In genomic region chr2:73970850-73971471, GRCh38 we compare ENCODE assay signal across 8 cellular contexts. TPM values are rescaled to one million over a fixed set of nuclear protein-coding genes. Genes with fewer than 3 reads are reported as not detected.
A peak's percentile ranks its signal among the peaks of the same experiment; 100 is the strongest.
DNase-seq lines count a peak whose midpoint lies in the region; ATAC-seq and TF ChIP-seq lines count a peak whose summit lies in the region.

No MANE protein-coding gene starts in this region.

- H3K4me3 ChIP-seq in SK-N-SH (ENCODE audit: low read depth in 2 of 2, low read length in 1 of 2) (no peak overlapping the region), neutrophil (ENCODE audit: low read depth in 1 of 2, low read length in 1 of 2) (peak overlapping the region; percentile 15 to 44)

- H3K27me3 ChIP-seq in SK-N-SH (ENCODE audit: insufficient read depth) (no peaks in the 10 kb centered on the region), neutrophil (no peaks in the 10 kb centered on the region)

- no peak for TF ChIP-seq EP300 in SK-N-SH (IDR thresholded peaks at IDR 0.05; ENCODE audit: borderline replicate concordance in 1 of 2, low read depth in 1 of 2, low read length in 1 of 2)

- WGBS in SK-N-SH (ENCODE audit: low lambda C conversion rate), result 80% methylated on average over 5 of the region's 7 CpGs

- no peaks in the 10 kb centered on the region for H3F3A ChIP-seq in SK-N-SH (replicated peaks; ENCODE audit: insufficient read depth)

- H3K9me3 ChIP-seq in SK-N-SH, result no peaks in the 10 kb centered on the region
- H3K9me3 ChIP-seq in neutrophil, result no peaks in the 10 kb centered on the region

- H3K36me3 ChIP-seq in SK-N-SH (replicated peaks in 1 of 2; ENCODE audit: control insufficient read depth in 1 of 2, insufficient read depth in 2 of 2, low read length in 1 of 2), result no peaks in the 10 kb centered on the region
- H3K36me3 ChIP-seq in neutrophil, result no peaks in the 10 kb centered on the region

- H3K27ac ChIP-seq in SK-N-SH (ENCODE audit: low read depth in 2 of 2, low read length in 1 of 2) (peak overlapping the region in 1 of 2 experiments; percentile 77; a peak in 3 of 4 replicates), neutrophil (peak overlapping the region; percentile 85)

- H3K9me2 ChIP-seq in SK-N-SH, result no peaks in the 10 kb centered on the region

- H3K9ac ChIP-seq in SK-N-SH, result no peak overlapping the region

- CTCF ChIA-PET in SK-N-SH (lab: Yijun Ruan, JAX), result interaction anchor here (0.6 to 1.4 kb wide), 2 partner anchors 15 to 147 kb away, joined by 3 read pairs; no protein-coding TSS in a partner anchor

- peak overlapping the region; percentile 73; the same call in 1 of the 2 replicates for H2AFZ ChIP-seq in SK-N-SH (ENCODE audit: low read depth)

- POLR2A ChIA-PET in SK-N-SH (lab: Yijun Ruan, JAX), result no interaction called here

- H3K4me1 ChIP-seq in SK-N-SH (ENCODE audit: control insufficient read depth in 1 of 2, insufficient read depth in 2 of 2, low read depth in 1 of 2, low read length in 1 of 2) (peaks cover 12 to 23% of the 10 kb centered on the region in 2 experiments), neutrophil (ENCODE audit: control insufficient read depth in 1 of 2, insufficient read depth in 1 of 2, low read depth in 1 of 2, low read length in 1 of 2) (peaks cover 63 to 66% of the 10 kb centered on the region in 2 experiments)

- no peaks in the 10 kb centered on the region for H4K20me1 ChIP-seq in SK-N-SH (ENCODE audit: insufficient read depth)

- no peak for TF ChIP-seq RAD21 in SK-N-SH (IDR thresholded peaks at IDR 0.05; ENCODE audit: low read length)

- peak overlapping the region; percentile 53; the same call in 1 of the 2 replicates for H3K4me2 ChIP-seq in SK-N-SH

- DNase-seq in CMK (ENCODE audit: low read depth), result peak; percentile 85
- DNase-seq in SK-N-SH, result peak; percentile 50
- peak; percentile 61 for DNase-seq in cerebellum (ENCODE audit: low spot score)
- no peak for DNase-seq in ureter (ENCODE audit: low spot score)
- no peak for DNase-seq in SHP77 (lab: John Stamatoyannopoulos, UW)

- TF ChIP-seq CTCF in SK-N-SH (IDR thresholded peaks at IDR 0.05) (no peak), neutrophil (IDR thresholded peaks at IDR 0.05) (no peak)

- no peaks in the 10 kb centered on the region for H3K79me2 ChIP-seq in SK-N-SH (ENCODE audit: insufficient read depth)

- ATAC-seq in GM19324 (IDR thresholded peaks at IDR 0.05; ENCODE audit: low FRiP score, unreplicated experiment) (peak; percentile 72), HG03378 (IDR thresholded peaks at IDR 0.05; ENCODE audit: unreplicated experiment) (peak; percentile 87)

TF ChIP-seq in SK-N-SH, 30 proteins besides CTCF, POLR2A, EP300 and RAD21:
- no peak for TF ChIP-seq EZH2phosphoT487 (IDR thresholded peaks at IDR 0.05; ENCODE audit: borderline replicate concordance, low read depth)
- no peak for TF ChIP-seq FOXM1 (IDR thresholded peaks at IDR 0.05; ENCODE audit: low read depth)
- TF ChIP-seq REST (IDR thresholded peaks at IDR 0.05; ENCODE audit: low read depth, low read length), result no peak
- TF ChIP-seq MAX (IDR thresholded peaks at IDR 0.05; ENCODE audit: low read depth), result 0 out of 2 replicates have a peak, but pooled peaks have one; percentile 36
- peak; percentile 70 for TF ChIP-seq NFIC (IDR thresholded peaks at IDR 0.05; ENCODE audit: borderline replicate concordance)
- TF ChIP-seq FOXJ3 (CRISPR knock-in tag; IDR thresholded peaks at IDR 0.05), result no peak
- no peak for TF ChIP-seq MEF2A (IDR thresholded peaks at IDR 0.05; ENCODE audit: borderline replicate concordance, low read depth)
- TF ChIP-seq SMC3 (IDR thresholded peaks at IDR 0.05; ENCODE audit: low read depth, low read length), result no peak
- TF ChIP-seq POLR2AphosphoS5 (IDR thresholded peaks at IDR 0.05; ENCODE audit: low read depth, low read length), result no peak
- TF ChIP-seq TAF1 (IDR thresholded peaks at IDR 0.05; ENCODE audit: borderline replicate concordance, low read depth, low read length), result no peak; the same call in 1 of the 2 replicates
- TF ChIP-seq RXRA (IDR thresholded peaks at IDR 0.05; ENCODE audit: borderline replicate concordance, low read depth), result peak; percentile 88
- no peak for TF ChIP-seq ELF1 (IDR thresholded peaks at IDR 0.05)
- no peak for TF ChIP-seq RCOR1 (IDR thresholded peaks at IDR 0.05; ENCODE audit: low read length)
- TF ChIP-seq CHD2 (IDR thresholded peaks at IDR 0.05; ENCODE audit: low read length, partially characterized antibody), result no peak

RNA-seq across cellular contexts. Expression of gene TET3, which starts 13.7 kb away (rescaled TPM):
- 1.6 TPM in 2 replicates for polyA plus RNA-seq in SK-N-SH (2012; rRNA removed)
- polyA plus RNA-seq in SK-N-SH (2012; cell fraction: cytosol; rRNA removed), result 1.5 and 1.6 TPM in 2 replicates
- 7.2 and 8.0 TPM in 2 replicates for polyA plus RNA-seq in SK-N-SH (2012; cell fraction: nucleus; rRNA removed)
- total RNA-seq in cerebellum, result 22.0 TPM
- total RNA-seq in ureter, result 28.7 TPM

RNA-seq across cellular contexts. Expression of gene DGUOK, which starts 44.3 kb away (rescaled TPM):
- polyA plus RNA-seq in SK-N-SH (2012; rRNA removed), result 122 and 130 TPM in 2 replicates
- polyA plus RNA-seq in SK-N-SH (2012; cell fraction: cytosol; rRNA removed), result 128 and 130 TPM in 2 replicates
- 56.8 and 62.7 TPM in 2 replicates for polyA plus RNA-seq in SK-N-SH (2012; cell fraction: nucleus; rRNA removed)
- total RNA-seq in cerebellum (39.7 TPM), ureter (63.3 TPM)

Comparison
In these comparisons a context has a peak if more than half of its experiments do, and no peak if none do; other contexts are left out.
1. DNase-seq: peak in CMK (single experiment), SK-N-SH (single experiment) and cerebellum (single experiment); none in ureter (single experiment) and SHP77 (0 of 2).
2. H3K4me3 ChIP-seq: peak in neutrophil (2 of 2); none in SK-N-SH (0 of 2).